8 cellular contexts compared by ENCODE assay signal in the genomic region with DNA sequence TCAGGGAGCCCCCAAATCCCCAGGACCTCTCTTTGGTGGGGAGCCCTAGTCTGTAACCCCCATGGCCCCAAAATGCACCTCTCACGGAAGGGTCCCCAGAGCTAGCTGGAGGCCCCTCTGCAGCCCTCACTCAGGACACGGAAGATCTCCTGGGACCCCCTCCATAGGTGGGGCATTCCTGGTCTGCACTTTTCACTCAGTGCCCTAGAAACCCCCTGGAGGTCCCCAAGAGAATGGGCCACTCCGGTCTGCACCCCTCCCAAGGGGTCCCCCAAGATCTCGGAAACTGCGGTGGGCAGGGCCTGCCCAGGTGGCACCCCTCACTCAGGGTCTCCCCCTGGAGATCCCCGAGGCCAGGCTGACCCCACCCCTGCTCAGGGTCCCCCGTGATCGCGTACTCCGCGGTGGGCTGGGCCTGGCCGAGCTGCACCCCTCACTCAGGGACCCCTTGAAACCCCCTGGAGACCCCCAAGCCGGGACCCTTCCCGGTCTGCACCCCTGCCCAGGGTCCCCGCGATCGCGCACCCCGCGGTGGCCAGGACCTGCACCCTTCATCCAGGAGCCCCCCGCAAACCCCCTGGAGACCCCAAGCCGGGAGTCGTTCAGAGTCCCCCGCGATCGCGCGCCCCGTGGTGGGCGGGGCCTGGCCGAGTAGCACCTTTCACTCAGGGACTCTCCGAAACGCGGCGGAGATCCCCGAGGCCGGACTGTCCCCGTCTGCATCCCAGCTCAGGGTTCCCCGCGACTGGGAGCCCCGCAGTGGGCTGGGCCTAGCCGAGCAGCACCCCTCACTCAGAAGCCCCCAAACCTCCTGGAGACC. TPM values are rescaled to one million over a fixed set of nuclear protein-coding genes. Genes with fewer than 3 reads are reported as not detected.
DNase-seq lines count a peak whose midpoint lies in the region; ATAC-seq and TF ChIP-seq lines count a peak whose summit lies in the region.

No MANE protein-coding gene starts in this region.

- CTCF ChIA-PET in Panc1 (lab: Charles Lee), result no interaction called here

- H3K27ac ChIP-seq in Panc1 (ENCODE audit: low read length) (peak overlapping the region; percentile 71), adrenal gland (peak overlapping the region in 1 of 5 donors; percentile 9)

- H3K4me1 ChIP-seq in Panc1 (ENCODE audit: control insufficient read depth, insufficient read depth, low read length) (peaks cover 13% of the 10 kb centered on the region), adrenal gland (replicated peaks in 1 of 2) (peaks cover 12 to 15% of the 10 kb centered on the region in 2 donors), iPS-15b (ENCODE audit: control insufficient read depth, insufficient read depth, low read length) (no peaks in the 10 kb centered on the region)

- ATAC-seq in Panc1 (no peak), GM21381 (IDR thresholded peaks at IDR 0.05; ENCODE audit: unreplicated experiment) (no peak)

- no TSS peak for BruUV-seq in Panc1 (replicated peaks; lab: Mats Ljungman, UMichigan)

- no peak for TF ChIP-seq CTCF in GM10266 (IDR thresholded peaks at IDR 0.05; ENCODE audit: control insufficient read depth, insufficient read depth, low read depth, missing control alignments)
- no peak for TF ChIP-seq CTCF in HFF-Myc (IDR thresholded peaks at IDR 0.05; ENCODE audit: low read depth, low read length, missing control alignments)
- TF ChIP-seq CTCF in Panc1 (IDR thresholded peaks at IDR 0.05), result no peak
- TF ChIP-seq CTCF in adrenal gland (IDR thresholded peaks at IDR 0.05), result no peak

- DNase-seq in GM10266 (ENCODE audit: extremely low spot score), result peak; percentile 91
- DNase-seq in HFF-Myc (ENCODE audit: extremely low read depth, low read depth), result no peak
- DNase-seq in Panc1 (ENCODE audit: low read depth, low spot score), result no peak
- DNase-seq in adrenal gland, result peak in 6 of 7 donors; percentile 33 to 63 (median 48)
- DNase-seq in stimulated activated CD4-positive, alpha-beta T cell treated with anti-CD3 and anti-CD28 coated beads, Interleukin-1b, Interleukin-23, amount 100 ng/mL, for 48 hours, result peak; percentile 53
- DNase-seq in A172 (ENCODE audit: low spot score), result no peak

- no peaks in the 10 kb centered on the region for H3K9me3 ChIP-seq in Panc1 (ENCODE audit: control insufficient read depth, insufficient read depth, low read depth, low read length)
- H3K9me3 ChIP-seq in adrenal gland (replicated peaks in 1 of 3), result no peaks in the 10 kb centered on the region
- H3K9me3 ChIP-seq in iPS-15b (ENCODE audit: control insufficient read depth, insufficient read depth, low read length), result no peaks in the 10 kb centered on the region

- POLR2A ChIA-PET in Panc1 (lab: Charles Lee), result interaction anchor here (0.6 kb wide), 1 partner anchor 300 kb away, joined by 5 read pairs; no protein-coding TSS in a partner anchor

- H3K36me3 ChIP-seq in Panc1 (ENCODE audit: control insufficient read depth, insufficient read depth, low read length) (peaks cover 5% of the 10 kb centered on the region), adrenal gland (replicated peaks in 1 of 2) (no peaks in the 10 kb centered on the region), iPS-15b (ENCODE audit: control insufficient read depth, insufficient read depth, low read length) (peaks cover 6% of the 10 kb centered on the region)

- H3K4me3 ChIP-seq in HFF-Myc (replicated peaks; ENCODE audit: low read depth, low read length) (peak overlapping the region; percentile 98), Panc1 (ENCODE audit: low read depth in 2 of 2, low read length in 2 of 2) (peak overlapping the region; percentile 75 to 83), adrenal gland (peak overlapping the region; percentile 40 to 99 (median 50)), iPS-15b (ENCODE audit: low read depth, low read length) (peak overlapping the region; percentile 73)

- H3K9ac ChIP-seq in iPS-15b (ENCODE audit: low read depth, low read length), result peak overlapping the region; percentile 83

- no peak for TF ChIP-seq POLR2A in adrenal gland (IDR thresholded peaks at IDR 0.05)

- intact Hi-C loops in Panc1 (cut with micrococcal nuclease; ENCODE audit: unreplicated experiment), result no loop called here
- intact Hi-C loops in adrenal gland (cut with DNase I), result no loop called here

- in situ Hi-C loops in Panc1 (cut with HindIII; ENCODE audit: low pct_unique_long_range_greater_than_20kb, low sequenced_read_pairs), result no loop called here

- H3K27me3 ChIP-seq in Panc1 (ENCODE audit: control insufficient read depth, insufficient read depth, low read length), result no peaks in the 10 kb centered on the region
- H3K27me3 ChIP-seq in adrenal gland, result no peaks in the 10 kb centered on the region
- H3K27me3 ChIP-seq in iPS-15b (ENCODE audit: control insufficient read depth, insufficient read depth, low read length), result no peaks in the 10 kb centered on the region

- 3 to 8% (median 7%) methylated on average over 8 to 42 of the region's 42 CpGs for WGBS in adrenal gland, 4 donors

RNA-seq across cellular contexts. Expression of a gene that starts 1.1 kb away (rescaled TPM):
- total RNA-seq in Panc1 (2021; ENCODE audit: unreplicated experiment) (159 TPM), adrenal gland (10 to 100 TPM; 13.0 to 27.2 (median 20.3) TPM)
- 166 TPM for polyA plus RNA-seq in Panc1 (2012; ENCODE audit: insufficient read length)
- 10 to 100 TPM in 2 of 3 donors, 1 to 10 TPM in 1; 8.8 to 24.9 (median 16.1) TPM for polyA plus RNA-seq in adrenal gland
- 232 and 348 TPM in 2 replicates for total RNA-seq in A172 (2014; rRNA removed; shearing (Covaris generic))

RNA-seq across cellular contexts. Expression of a gene that starts 20.2 kb away (rescaled TPM):
- total RNA-seq in Panc1 (2021; ENCODE audit: unreplicated experiment) (56.2 TPM), adrenal gland (100 to 1,000 TPM in 2 of 8 donors, 10 to 100 TPM in 6; 47.0 to 119 (median 74.2) TPM)
- polyA plus RNA-seq in Panc1 (2012; ENCODE audit: insufficient read length), result 43.3 TPM
- 100 to 1,000 TPM in 1 of 3 donors, 10 to 100 TPM in 2; 18.3 to 132 (median 81.2) TPM for polyA plus RNA-seq in adrenal gland
- total RNA-seq in A172 (2014; rRNA removed; shearing (Covaris generic)), result 92.7 and 97.6 TPM in 2 replicates

RNA-seq across cellular contexts. Expression of a gene that starts 28.3 kb away (rescaled TPM):
- total RNA-seq in Panc1 (2021; ENCODE audit: unreplicated experiment) (128 TPM), adrenal gland (100 to 1,000 TPM in 4 of 8 donors, 10 to 100 TPM in 4; 59.6 to 184 (median 96.8) TPM)
- 172 TPM for polyA plus RNA-seq in Panc1 (2012; ENCODE audit: insufficient read length)
- polyA plus RNA-seq in adrenal gland, result 10 to 100 TPM; 32.7 to 96.0 (median 80.1) TPM
- 85.0 and 110 TPM in 2 replicates for total RNA-seq in A172 (2014; rRNA removed; shearing (Covaris generic))

Comparison
In these comparisons a context has a peak if more than half of its experiments do, and no peak if none do; other contexts are left out.
1. DNase-seq: peak in GM10266 (single experiment), adrenal gland (6 of 7) and stimulated activated CD4-positive, alpha-beta T cell treated with anti-CD3 and anti-CD28 coated beads, Interleukin-1b, Interleukin-23, amount 100 ng/mL, for 48 hours (single experiment); none in HFF-Myc (single experiment), Panc1 (single experiment) and A172 (single experiment).
2. Peak in every context shown above with its lines, with median percentiles within 50 percentile points of each other: H3K4me3 ChIP-seq.